In the genomic region with DNA sequence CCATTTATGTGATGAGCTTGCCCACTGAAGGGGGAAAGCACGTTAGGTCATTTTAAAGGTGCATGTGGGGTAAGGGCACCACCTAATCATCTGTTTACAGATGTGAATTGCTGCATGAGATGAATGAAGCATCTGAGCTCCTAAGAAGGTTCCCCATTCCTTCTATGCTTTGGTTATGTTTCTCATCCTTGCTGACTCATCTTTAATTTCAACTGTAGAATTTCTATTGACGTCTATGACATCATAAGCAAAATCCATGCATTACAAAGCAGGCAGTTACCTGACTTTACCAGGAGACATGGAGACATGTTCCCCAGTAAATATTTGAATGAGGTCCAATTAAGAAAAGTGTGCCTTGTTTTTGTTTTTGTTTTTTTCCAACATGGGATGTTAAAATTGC, we compare ENCODE assay signal across 27 cellular contexts. TPM values are rescaled to one million over a fixed set of nuclear protein-coding genes. Genes with fewer than 3 reads are reported as not detected.
DNase-seq lines count a peak whose midpoint lies in the region; ATAC-seq, FAIRE-seq and TF ChIP-seq lines count a peak whose summit lies in the region.
"Had no signal": no experiment of that assay in that cellular context is flagged by ENCODE, and none has a peak within 500 bp of the region (broad histone marks: within the 10 kb centered on the region; RNA-seq: fewer than 3 reads in every experiment).

No MANE protein-coding gene starts in this region.

- H3K23me2 ChIP-seq in H1 (ENCODE audit: low read depth, low read length): peaks cover 12% of the 10 kb centered on the region

- H3K9me2 ChIP-seq in GM23338 (ENCODE audit: insufficient read depth): no peaks in the 10 kb centered on the region

- 0 out of 2 replicates have a peak, but pooled peaks cover 13% of the 10 kb centered on the region for H3F3A ChIP-seq in GM23338 (replicated peaks; ENCODE audit: low read depth)

- H3K4me1 ChIP-seq in A549 (no peaks in the 10 kb centered on the region), GM23338 (ENCODE audit: insufficient read depth) (peaks cover 74% of the 10 kb centered on the region), H1 (replicated peaks in 1 of 4; ENCODE audit: control insufficient read depth in 3 of 4, insufficient read depth in 4 of 4, low read length in 3 of 4) (peaks cover 4 to 26% (median 15%) of the 10 kb centered on the region in 4 experiments), iPS-20b (ENCODE audit: insufficient read depth, low read length) (peaks cover 46% of the 10 kb centered on the region)

- H3K36me3 ChIP-seq in GM23338 (ENCODE audit: insufficient read depth) (no peaks in the 10 kb centered on the region), H1 (ENCODE audit: control insufficient read depth in 2 of 4, insufficient read depth in 4 of 4, low read length in 3 of 4) (no peaks in the 10 kb centered on the region), iPS-20b (ENCODE audit: insufficient read depth, low read depth, low read length) (no peaks in the 10 kb centered on the region)
- H3K36me3 ChIP-seq: BLaER1 treated with 17β-estradiol and CSF1 and Interleukin-3, amounts not matched to agents 10 nM and 100 nM; MG63; SJSA1 had no signal

- TF ChIP-seq RAD21 in A549 (conservative IDR thresholded peaks at IDR 0.05 in 1 of 2, IDR thresholded peaks at IDR 0.05 in 1 of 2) (no peak), H1 (IDR thresholded peaks at IDR 0.05 in 1 of 2, conservative IDR thresholded peaks at IDR 0.05 in 1 of 2; ENCODE audit: low read depth in 2 of 2, low read length in 2 of 2) (no peak)

- H3K79me2 ChIP-seq in GM23338 (replicated peaks; ENCODE audit: insufficient read depth): peaks cover 70% of the 10 kb centered on the region
- peaks cover 18 to 70% of the 10 kb centered on the region in 2 experiments for H3K79me2 ChIP-seq in H1 (ENCODE audit: control insufficient read depth in 1 of 2, insufficient read depth in 2 of 2, low read length in 2 of 2)

- H4K5ac ChIP-seq in H1 (ENCODE audit: insufficient read length, low read depth, low read length): no peak overlapping the region

- no peak for TF ChIP-seq CTCF in A549 (IDR thresholded peaks at IDR 0.05)
- TF ChIP-seq CTCF in GM23338 (conservative IDR thresholded peaks at IDR 0.05; ENCODE audit: low read depth in 2 of 2): no peak
- TF ChIP-seq CTCF in H1 (IDR thresholded peaks at IDR 0.05; ENCODE audit: control extremely low read depth in 1 of 3, insufficient read depth in 1 of 3, low read depth in 1 of 3, low read length in 3 of 3): no peak

- H2BK15ac ChIP-seq in H1 (ENCODE audit: low read length): no peak overlapping the region

- H3K4me2 ChIP-seq in A549 (no peak overlapping the region), GM23338 (peak overlapping the region; percentile 80), H1 (ENCODE audit: insufficient read depth in 1 of 2, low read depth in 2 of 2, low read length in 2 of 2) (peak overlapping the region; percentile 28 to 72; a peak in 3 of 4 replicates)
- H3K4me2 ChIP-seq: BLaER1 treated with 17β-estradiol and CSF1 and Interleukin-3, amounts not matched to agents 10 nM and 100 nM had no signal

- H3K18ac ChIP-seq in H1 (ENCODE audit: extremely low read depth, low read length): no peak overlapping the region

- H3K9ac ChIP-seq in H1 (replicated peaks in 1 of 4; ENCODE audit: extremely low read depth in 1 of 4, low read depth in 3 of 4, low read length in 3 of 4) (no peak overlapping the region), iPS-20b (ENCODE audit: low read depth, low read length) (no peak overlapping the region)
- H3K9ac ChIP-seq: BLaER1 treated with 17β-estradiol and CSF1 and Interleukin-3, amounts not matched to agents 10 nM and 100 nM had no signal

- peaks cover 8% of the 10 kb centered on the region for H3K27me3 Mint-ChIP-seq in GM23338 (ENCODE audit: insufficient read depth, low read depth, poor library complexity)

- H3K23ac ChIP-seq in H1 (ENCODE audit: insufficient read length): no peak overlapping the region

- no peak overlapping the region for H2BK20ac ChIP-seq in H1 (ENCODE audit: low read length)

- H3K4me3 ChIP-seq in A549: no peak overlapping the region
- H3K4me3 ChIP-seq in GM23338: peak overlapping the region; percentile 78
- peak overlapping the region in 1 of 4 experiments; percentile 91; a peak in 1 of 8 replicates for H3K4me3 ChIP-seq in H1 (ENCODE audit: extremely low read depth in 1 of 4, insufficient read depth in 2 of 4, low read depth in 3 of 4, low read length in 4 of 4)
- peak overlapping the region; percentile 75; the same call in 1 of the 2 replicates for H3K4me3 ChIP-seq in iPS-20b (ENCODE audit: low read length)
- H3K4me3 ChIP-seq: BLaER1 treated with 17β-estradiol and CSF1 and Interleukin-3, amounts not matched to agents 10 nM and 100 nM; GM12878; MG63; SJSA1 had no signal

- TF ChIP-seq POLR2A in A549 (IDR thresholded peaks at IDR 0.05; ENCODE audit: low read length) (no peak), H1 (IDR thresholded peaks at IDR 0.05; ENCODE audit: control extremely low read depth in 1 of 2, low read depth in 2 of 2, low read length in 2 of 2) (no peak)

- ATAC-seq in A549 (no peak), GM23338 (no peak), GM21619 (IDR thresholded peaks at IDR 0.05; ENCODE audit: unreplicated experiment) (no peak)
- ATAC-seq: GM12878, HCT116, T-cell had no signal

- H3K79me1 ChIP-seq in H1 (ENCODE audit: low read depth, low read length): peaks cover 2% of the 10 kb centered on the region; the same call in 1 of the 2 replicates

- no peak overlapping the region for H4K91ac ChIP-seq in H1 (replicated peaks; ENCODE audit: insufficient read length, low read length)

- H3K4me1 Mint-ChIP-seq in GM23338: peaks cover 66% of the 10 kb centered on the region

- no peak overlapping the region for H2AK5ac ChIP-seq in H1 (ENCODE audit: low read depth, low read length)

- CTCF ChIA-PET in A549 (lab: Yijun Ruan, JAX): interaction anchor here (0.6 to 2.4 kb wide), 6 partner anchors 9 to 593 kb away, joined by 3 to 6 read pairs (median 3); no protein-coding TSS in a partner anchor
- CTCF ChIA-PET in H1 (lab: Charles Lee; ENCODE audit: partially characterized antibody): interaction anchor here (1.0 to 2.1 kb wide), 4 partner anchors 100 to 238 kb away, joined by 3 to 9 read pairs (median 4); no protein-coding TSS in a partner anchor

- no peak for TF ChIP-seq EP300 in A549 (IDR thresholded peaks at IDR 0.05)
- no peak for TF ChIP-seq EP300 in H1 (IDR thresholded peaks at IDR 0.05; ENCODE audit: borderline replicate concordance in 1 of 2, low read depth in 2 of 2, low read length in 2 of 2)

- no peak overlapping the region for H2BK5ac ChIP-seq in H1 (ENCODE audit: low read depth, low read length)

- H4K20me1 ChIP-seq in GM23338 (replicated peaks; ENCODE audit: insufficient read depth) (peaks cover 55% of the 10 kb centered on the region), H1 (replicated peaks in 1 of 2; ENCODE audit: control insufficient read depth in 1 of 2, insufficient read depth in 2 of 2, low read length in 2 of 2) (peaks cover 10 to 22% of the 10 kb centered on the region in 2 experiments)

- H3K4ac ChIP-seq in H1 (replicated peaks; ENCODE audit: insufficient read length, low read depth, low read length): no peak overlapping the region

- H3K56ac ChIP-seq in H1 (replicated peaks; ENCODE audit: insufficient read length, low read depth, low read length): no peak overlapping the region

- FAIRE-seq in A549 (lab: Jason Lieb, UNC): no peak
- FAIRE-seq in H1 (lab: Jason Lieb, UNC): no peak
- no peak for FAIRE-seq in GM19239 (lab: Jason Lieb, UNC)
- FAIRE-seq: GM12878 had no signal

- H3K9me3 Mint-ChIP-seq in GM23338: no peaks in the 10 kb centered on the region
- H3K9me3 Mint-ChIP-seq: T-cell had no signal

- 0 out of 3 replicates have a peak overlapping the region, but pooled peaks have one; percentile 47 for H3K4me3 Mint-ChIP-seq in GM23338
- H3K4me3 Mint-ChIP-seq: T-cell had no signal

- WGBS in A549 (ENCODE audit: missing lambda C conversion rate): 6% methylated on average over 2 of the region's 2 CpGs
- WGBS in H1 (ENCODE audit: extremely low coverage in 1 of 2, insufficient coverage in 1 of 2, insufficient read length in 1 of 2, insufficient replicate concordance in 2 of 2, low coverage in 1 of 2, low lambda C conversion rate in 2 of 2, missing lambda C conversion rate in 1 of 2), 2 experiments: 79% methylated on average over 2 of the region's 2 CpGs; no CpG with 5 or more reads in 1 of the 2 experiments

- peaks cover 3% of the 10 kb centered on the region for H3K27me3 ChIP-seq in GM23338 (ENCODE audit: insufficient read depth)
- H3K27me3 ChIP-seq in H1 (replicated peaks in 1 of 4; ENCODE audit: control insufficient read depth in 3 of 4, extremely low read depth in 1 of 4, insufficient read depth in 3 of 4, low read length in 3 of 4): peaks cover 0 to 4% (median 0%) of the 10 kb centered on the region in 4 experiments; a peak in 2 of 7 replicates
- H3K27me3 ChIP-seq in iPS-20b (ENCODE audit: insufficient read depth, low read length): peaks cover 41% of the 10 kb centered on the region
- H3K27me3 ChIP-seq: SJSA1 had no signal

- H3K36me3 Mint-ChIP-seq in GM23338 (ENCODE audit: low read depth): no peaks in the 10 kb centered on the region; the same call in 2 of the 3 replicates
- H3K36me3 Mint-ChIP-seq: T-cell had no signal

- H3K27ac ChIP-seq in A549 (no peak overlapping the region), GM23338 (ENCODE audit: low read depth) (no peak overlapping the region), H1 (ENCODE audit: low read depth, low read length) (no peak overlapping the region), iPS-20b (ENCODE audit: low read length) (no peak overlapping the region)
- H3K27ac ChIP-seq: BLaER1 treated with 17β-estradiol and CSF1 and Interleukin-3, amounts not matched to agents 10 nM and 100 nM; SJSA1 had no signal

- no peak overlapping the region for H2AFZ ChIP-seq in GM23338
- no peak overlapping the region for H2AFZ ChIP-seq in H1 (ENCODE audit: low read length)

- H3K9me3 ChIP-seq in A549 (no peaks in the 10 kb centered on the region), H1 (ENCODE audit: insufficient read depth in 2 of 2, low read depth in 1 of 2, low read length in 1 of 2) (no peaks in the 10 kb centered on the region), iPS-20b (ENCODE audit: insufficient read depth, low read depth, low read length) (no peaks in the 10 kb centered on the region)
- H3K9me3 ChIP-seq: BLaER1 treated with 17β-estradiol and CSF1 and Interleukin-3, amounts not matched to agents 10 nM and 100 nM; Caco-2; MG63; SJSA1 had no signal

- H4K8ac ChIP-seq in H1 (ENCODE audit: extremely low read depth, insufficient read depth, low read length): no peak overlapping the region

- DNase-seq in A549 (ENCODE audit: low read depth in 1 of 2, low spot score in 1 of 2) (no peak), GM23338 (ENCODE audit: low spot score) (no peak), H1 (ENCODE audit: low read depth in 1 of 2, low spot score in 2 of 2) (no peak), GM19239 (ENCODE audit: insufficient read length, low spot score) (no peak), NCI-H1436 (lab: John Stamatoyannopoulos, UW) (no peak)
- DNase-seq: Caco-2; CD4-positive, alpha-beta memory T cell; EL; GDM1; GOT3; KG1; MG63; NCI-H1105 treated with DMSO at 0.1 percent for 48 hours; NCI-H2029; NCI-H446 treated with DMSO at 0.1 percent for 48 hours; NCI-H526; NCI-H82; Right ventricle myocardium superior; RPMI8226; T-cell had no signal

- no peak overlapping the region for H3K27ac Mint-ChIP-seq in GM23338
- H3K27ac Mint-ChIP-seq: T-cell had no signal

- no peak overlapping the region for H3K14ac ChIP-seq in H1 (ENCODE audit: insufficient read length)

- no peak overlapping the region for H2BK12ac ChIP-seq in H1 (ENCODE audit: low read depth, low read length)

- POLR2A ChIA-PET in A549 (lab: Yijun Ruan, JAX): no interaction called here
- POLR2A ChIA-PET in H1 (lab: Charles Lee; ENCODE audit: partially characterized antibody): interaction anchor here (0.9 kb wide), 1 partner anchor 37 kb away, joined by 3 read pairs; no protein-coding TSS in a partner anchor

- no peak overlapping the region for H2BK120ac ChIP-seq in H1 (replicated peaks; ENCODE audit: low read depth, low read length)

RNA-seq across cellular contexts. Expression of a gene that starts 2.8 kb away (rescaled TPM):
- polyA plus RNA-seq in A549 (2011; rRNA removed) (not detected in 2 replicates), A549 (2017; fragmentation: RNase III; extraction: RNeasy Plus Mini Kit Qiagen cat#74134 plus additional on column Dnase treatment) (not detected in 3 replicates), GM23338 (2016; fragmentation: Nextera tagmentation; extraction: Ambion mirVana) (21.6 and 27.5 TPM in 2 replicates), H1 (2011; rRNA removed) (6.6 TPM in 2 replicates)
- not detected in 2 replicates for polyA plus RNA-seq in A549 (2012; cell fraction: cytosol; rRNA removed)
- not detected in 2 replicates for polyA plus RNA-seq in A549 (2012; cell fraction: nucleus; rRNA removed)
- not detected in 2 replicates for polyA minus RNA-seq in A549 (2011; rRNA and poly(A)+ RNA removed)
- total RNA-seq in GM23338 (2014; rRNA removed; shearing (Covaris generic)): 56.0 and 60.4 TPM in 2 replicates
- total RNA-seq in H1 (2021; fragmentation: NEBNext Ultra II Directional; extraction: Animal tissue kit (Norgen Biotek cat#: 25700)): 14.3 and 18.1 TPM in 2 replicates
- 8.8 TPM for polyA plus RNA-seq in H1 (2011; cell fraction: cytosol; rRNA removed)
- polyA plus RNA-seq in H1 (2011; cell fraction: nucleus; rRNA removed): 24.3 TPM
- 7.4 to 10.4 TPM (median 9.0 TPM) in 4 replicates for polyA plus RNA-seq in H1 (2012, experiment 1 of 2)
- 4.1 TPM for polyA plus RNA-seq in H1 (2012, experiment 2 of 2)
- 4.3 TPM for polyA plus RNA-seq in H1 (2013, experiment 1 of 2)
- polyA plus RNA-seq in H1 (2013, experiment 2 of 2): 5.0 TPM
- polyA minus RNA-seq in H1 (2011; rRNA and poly(A)+ RNA removed): 21.3 and 26.6 TPM in 2 replicates
- 17.2 TPM for polyA minus RNA-seq in H1 (2011; cell fraction: cytosol; rRNA and poly(A)+ RNA removed)
- 62.8 TPM for polyA minus RNA-seq in H1 (2011; cell fraction: nucleus; rRNA and poly(A)+ RNA removed)
- total RNA-seq: Caco-2, GM12878, HT-29 had no signal
- polyA plus RNA-seq: GM12878 had no signal
